Comparison of ENCODE assay signal across 25 cellular contexts in genomic region chr10:101580486-101581399, GRCh38.
"Had no signal": no experiment of that assay in that cellular context is flagged by ENCODE, and none has a peak within 500 bp of the region (broad histone marks: within the 10 kb centered on the region; RNA-seq: fewer than 3 reads in every experiment).

No MANE protein-coding gene starts in this region.

- H3K4me1 ChIP-seq: ascending aorta, gastrocnemius medialis, psoas muscle, testis, upper lobe of left lung had no signal

- H3K9me3 ChIP-seq: ascending aorta, gastrocnemius medialis, mucosa of descending colon, psoas muscle, stomach, testis, upper lobe of left lung had no signal

- H3K27me3 Mint-ChIP-seq: activated naive CD4-positive, alpha-beta T cell treated with anti-CD3 and anti-CD28 coated beads, Interleukin-2, amount 10 ng/mL, durations not matched to agents 7 days and 5 days; activated naive CD8-positive, alpha-beta T cell treated with anti-CD3 and anti-CD28 coated beads, Interleukin-2, amount 50 U/mL, for 24 hours; naive B cell had no signal

- H3K9me3 Mint-ChIP-seq: activated naive CD4-positive, alpha-beta T cell treated with anti-CD3 and anti-CD28 coated beads, Interleukin-2, amount 10 ng/mL, durations not matched to agents 7 days and 5 days; activated naive CD8-positive, alpha-beta T cell treated with anti-CD3 and anti-CD28 coated beads, Interleukin-2, amount 50 U/mL, for 24 hours; activated T-cell treated with anti-CD3 and anti-CD28 coated beads, Interleukin-2, amount 50 U/mL, for 4 hours; immature natural killer cell; naive B cell; neural crest cell; stimulated activated effector memory CD8-positive, alpha-beta T cell treated with anti-CD3 and anti-CD28 coated beads, Interleukin-12 subunit alpha, Interleukin-12 subunit beta, amount 100 ng/mL, for 72 hours had no signal

- H3K4me3 Mint-ChIP-seq: activated naive CD4-positive, alpha-beta T cell treated with anti-CD3 and anti-CD28 coated beads, Interleukin-2, amount 10 ng/mL, durations not matched to agents 7 days and 5 days; activated naive CD8-positive, alpha-beta T cell treated with anti-CD3 and anti-CD28 coated beads, Interleukin-2, amount 50 U/mL, for 24 hours; activated T-cell treated with anti-CD3 and anti-CD28 coated beads, Interleukin-2, amount 50 U/mL, for 4 hours; immature natural killer cell; naive B cell; neural crest cell; stimulated activated effector memory CD8-positive, alpha-beta T cell treated with anti-CD3 and anti-CD28 coated beads, Interleukin-12 subunit alpha, Interleukin-12 subunit beta, amount 100 ng/mL, for 72 hours had no signal

- H3K27me3 ChIP-seq: ascending aorta, gastrocnemius medialis, stomach, testis, upper lobe of left lung had no signal

- H3K4me1 Mint-ChIP-seq: activated naive CD4-positive, alpha-beta T cell treated with anti-CD3 and anti-CD28 coated beads, Interleukin-2, amount 10 ng/mL, durations not matched to agents 7 days and 5 days; activated naive CD8-positive, alpha-beta T cell treated with anti-CD3 and anti-CD28 coated beads, Interleukin-2, amount 50 U/mL, for 24 hours; immature natural killer cell; neural crest cell had no signal

- DNase-seq: activated CD4-positive, alpha-beta T cell treated with anti-CD3 and anti-CD28 coated beads, Interleukin-2, amount 50 U/mL, for 1 hour; activated CD8-positive, alpha-beta memory T cell treated with anti-CD3 and anti-CD28 coated beads, Interleukin-2, amount 50 U/mL, for 4 hours; activated effector memory CD4-positive, alpha-beta T cell treated with Interleukin-2 at 50 U/mL for 16 hours; activated naive CD4-positive, alpha-beta T cell treated with anti-CD3 and anti-CD28 coated beads, Interleukin-2, amount 10 ng/mL, durations not matched to agents 7 days and 5 days; activated naive CD8-positive, alpha-beta T cell treated with anti-CD3 and anti-CD28 coated beads, Interleukin-2, amount 50 U/mL, for 24 hours; activated T-cell treated with anti-CD3 and anti-CD28 coated beads, Interleukin-2, amount 50 U/mL, for 4 hours; cortex of kidney; effector CD4-positive, alpha-beta T cell; gastrocnemius medialis; head of caudate nucleus; immature natural killer cell; mesenchymal stem cell; mucosa of descending colon; naive B cell; small intestine; stimulated activated CD4-positive, alpha-beta T cell treated with anti-CD3 and anti-CD28 coated beads, Interleukin-4, amount 100 ng/mL, for 1 hour; stomach; testis; upper lobe of left lung had no signal

- H3K27ac Mint-ChIP-seq: activated naive CD4-positive, alpha-beta T cell treated with anti-CD3 and anti-CD28 coated beads, Interleukin-2, amount 10 ng/mL, durations not matched to agents 7 days and 5 days; activated naive CD8-positive, alpha-beta T cell treated with anti-CD3 and anti-CD28 coated beads, Interleukin-2, amount 50 U/mL, for 24 hours; stimulated activated effector memory CD8-positive, alpha-beta T cell treated with anti-CD3 and anti-CD28 coated beads, Interleukin-12 subunit alpha, Interleukin-12 subunit beta, amount 100 ng/mL, for 72 hours had no signal

- ATAC-seq: activated naive CD8-positive, alpha-beta T cell treated with anti-CD3 and anti-CD28 coated beads, Interleukin-2, amount 50 U/mL, for 24 hours; activated T-cell treated with anti-CD3 and anti-CD28 coated beads, Interleukin-2, amount 50 U/mL, for 4 hours; esophagus mucosa; gastrocnemius medialis; mucosa of descending colon; psoas muscle; right cardiac atrium; stimulated activated effector memory CD8-positive, alpha-beta T cell treated with anti-CD3 and anti-CD28 coated beads, Interleukin-12 subunit alpha, Interleukin-12 subunit beta, amount 100 ng/mL, for 72 hours had no signal

- H3K27ac ChIP-seq: ascending aorta, gastrocnemius medialis, psoas muscle, stomach, testis, upper lobe of left lung had no signal

- H3K4me3 ChIP-seq: ascending aorta, gastrocnemius medialis, mucosa of descending colon, psoas muscle, stomach, testis, upper lobe of left lung had no signal
